8 cellular contexts compared by ENCODE assay signal in the genomic region with DNA sequence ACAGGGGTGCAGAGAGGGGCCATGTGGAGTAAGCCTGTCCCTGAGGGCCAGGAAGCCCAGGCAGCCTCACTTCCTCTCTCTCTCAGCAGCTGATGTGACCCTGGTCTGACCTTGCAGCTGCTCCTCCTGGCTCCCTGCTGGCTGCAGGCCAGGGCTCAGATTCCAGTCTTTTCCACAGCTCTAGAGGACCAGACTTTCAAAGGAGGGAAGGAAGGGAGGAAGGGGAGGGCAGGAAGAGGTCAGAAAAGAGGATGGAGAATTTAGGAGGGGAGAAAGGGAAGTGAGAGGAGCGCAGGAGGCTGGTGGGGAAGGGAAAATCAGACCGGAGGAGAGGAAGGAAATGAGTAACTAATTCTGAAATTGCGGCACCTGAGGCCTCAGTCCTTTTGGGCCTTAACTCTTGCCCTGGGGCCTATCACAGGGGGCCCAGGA. TPM values are rescaled to one million over a fixed set of nuclear protein-coding genes. Genes with fewer than 3 reads are reported as not detected.
DNase-seq lines count a peak whose midpoint lies in the region; ATAC-seq and TF ChIP-seq lines count a peak whose summit lies in the region.

No MANE protein-coding gene starts in this region.

- TF ChIP-seq CTCF in GM10266 (IDR thresholded peaks at IDR 0.05; ENCODE audit: control insufficient read depth, insufficient read depth, low read depth, missing control alignments) (no peak), parathyroid adenoma (IDR thresholded peaks at IDR 0.05) (no peak)

- H3K36me3 Mint-ChIP-seq in activated CD4-positive, alpha-beta T cell treated with anti-CD3 and anti-CD28 coated beads, Interleukin-2, amount 10 ng/mL, durations not matched to agents 24 days and 14 days (ENCODE audit: low read depth) = no peaks in the 10 kb centered on the region

- intact Hi-C loops in activated CD4-positive, alpha-beta T cell treated with anti-CD3 and anti-CD28 coated beads, Interleukin-2, amount 10 ng/mL, durations not matched to agents 24 days and 14 days (cut with micrococcal nuclease) = no loop called here

- peaks cover 18% of the 10 kb centered on the region for H3K27me3 Mint-ChIP-seq in activated CD4-positive, alpha-beta T cell treated with anti-CD3 and anti-CD28 coated beads, Interleukin-2, amount 10 ng/mL, durations not matched to agents 24 days and 14 days

- no peaks in the 10 kb centered on the region for H3K4me1 ChIP-seq in parathyroid adenoma

- peak overlapping the region; percentile 0 for H2AFZ ChIP-seq in parathyroid adenoma

- DNase-seq in GM10266 (ENCODE audit: extremely low spot score) = peak; percentile 48
- DNase-seq in NCI-H82 (lab: John Stamatoyannopoulos, UW) = peak; percentile 56
- peak; percentile 22 for DNase-seq in fibroblast of peridontal ligament (ENCODE audit: extremely low read depth)
- DNase-seq in activated CD4-positive, alpha-beta T cell treated with anti-CD3 and anti-CD28 coated beads, Interleukin-2, amount 10 ng/mL, durations not matched to agents 24 days and 14 days = no peak
- no peak for DNase-seq in NCI-H2107 treated with DMSO at 0.1 percent for 48 hours (lab: John Stamatoyannopoulos, UW; ENCODE audit: unreplicated experiment)

- H3K4me1 Mint-ChIP-seq in activated CD4-positive, alpha-beta T cell treated with anti-CD3 and anti-CD28 coated beads, Interleukin-2, amount 10 ng/mL, durations not matched to agents 24 days and 14 days = no peaks in the 10 kb centered on the region

- no peaks in the 10 kb centered on the region for H3K9me3 Mint-ChIP-seq in activated CD4-positive, alpha-beta T cell treated with anti-CD3 and anti-CD28 coated beads, Interleukin-2, amount 10 ng/mL, durations not matched to agents 24 days and 14 days

- H3K4me2 ChIP-seq in parathyroid adenoma (ENCODE audit: low read length) = no peak overlapping the region

- ATAC-seq in HG02588 (IDR thresholded peaks at IDR 0.05; ENCODE audit: unreplicated experiment) (peak; percentile 59), HG03045 (IDR thresholded peaks at IDR 0.05; ENCODE audit: unreplicated experiment) (no peak)

- H3K27ac ChIP-seq in parathyroid adenoma = no peak overlapping the region

- no peak overlapping the region for H3K27ac Mint-ChIP-seq in activated CD4-positive, alpha-beta T cell treated with anti-CD3 and anti-CD28 coated beads, Interleukin-2, amount 10 ng/mL, durations not matched to agents 24 days and 14 days

- no peak overlapping the region for H3K4me3 ChIP-seq in parathyroid adenoma (ENCODE audit: low read depth, low read length)

- H3K27me3 ChIP-seq in parathyroid adenoma (ENCODE audit: control insufficient read depth, insufficient read depth, low read length) = no peaks in the 10 kb centered on the region

- H3K9me3 ChIP-seq in parathyroid adenoma (ENCODE audit: control insufficient read depth, low read length) = no peaks in the 10 kb centered on the region

- no peaks in the 10 kb centered on the region for H3K79me2 ChIP-seq in parathyroid adenoma

- H3K4me3 Mint-ChIP-seq in activated CD4-positive, alpha-beta T cell treated with anti-CD3 and anti-CD28 coated beads, Interleukin-2, amount 10 ng/mL, durations not matched to agents 24 days and 14 days = no peak overlapping the region

- no peak overlapping the region for H3K9ac ChIP-seq in parathyroid adenoma

- H3K36me3 ChIP-seq in parathyroid adenoma (ENCODE audit: control insufficient read depth, insufficient read depth, low read length) = no peaks in the 10 kb centered on the region

RNA-seq across cellular contexts. Expression of a gene that starts 40.9 kb away (rescaled TPM):
- total RNA-seq in activated CD4-positive, alpha-beta T cell treated with anti-CD3 and anti-CD28 coated beads, Interleukin-2, amount 10 ng/mL, durations not matched to agents 24 days and 14 days = 5.8 and 6.9 TPM in 2 replicates

Comparison
In these comparisons a context has a peak if more than half of its experiments do, and no peak if none do; other contexts are left out.
1. DNase-seq: peak in GM10266 (single experiment), NCI-H82 (single experiment) and fibroblast of peridontal ligament (single experiment); none in activated CD4-positive, alpha-beta T cell treated with anti-CD3 and anti-CD28 coated beads, Interleukin-2, amount 10 ng/mL, durations not matched to agents 24 days and 14 days (single experiment) and NCI-H2107 treated with DMSO at 0.1 percent for 48 hours (single experiment).